Comparison of ENCODE assay signal across 16 cellular contexts in genomic region chr22:42207918-42208317, GRCh38.
DNase-seq lines count a peak whose midpoint lies in the region; ATAC-seq and TF ChIP-seq lines count a peak whose summit lies in the region.
"Had no signal": no experiment of that assay in that cellular context is flagged by ENCODE, and none has a peak within 500 bp of the region (broad histone marks: within the 10 kb centered on the region; RNA-seq: fewer than 3 reads in every experiment).

No MANE protein-coding gene starts in this region.

- CTCF ChIA-PET in activated CD8-positive, alpha-beta T cell treated with anti-CD3 and anti-CD28 coated beads for 36 hours (lab: Charles Lee) = interaction anchor here (1.1 kb wide), 1 partner anchor 38 kb away, joined by 3 read pairs; no protein-coding TSS in a partner anchor
- CTCF ChIA-PET in activated CD8-positive, alpha-beta T cell treated with anti-CD3 and anti-CD28 coated beads, Interleukin-2, amount 10 ng/mL, durations not matched to agents 7 days and 5 days (lab: Charles Lee) = interaction anchor here (0.9 kb wide), 1 partner anchor 12 kb away, joined by 4 read pairs; no protein-coding TSS in a partner anchor
- CTCF ChIA-PET in CD8-positive, alpha-beta T cell (lab: Charles Lee) = no interaction called here

- POLR2A ChIA-PET in activated CD8-positive, alpha-beta T cell treated with anti-CD3 and anti-CD28 coated beads for 36 hours (lab: Charles Lee) = no interaction called here
- POLR2A ChIA-PET in activated CD8-positive, alpha-beta T cell treated with anti-CD3 and anti-CD28 coated beads, Interleukin-2, amount 10 ng/mL, durations not matched to agents 7 days and 5 days (lab: Charles Lee) = no interaction called here
- POLR2A ChIA-PET in CD8-positive, alpha-beta T cell (lab: Charles Lee) = no interaction called here

- no peak for DNase-seq in activated CD8-positive, alpha-beta T cell treated with anti-CD3 and anti-CD28 coated beads for 36 hours
- DNase-seq in activated CD8-positive, alpha-beta T cell treated with anti-CD3 and anti-CD28 coated beads, Interleukin-2, amount 10 ng/mL, durations not matched to agents 7 days and 5 days = no peak
- no peak for DNase-seq in CD8-positive, alpha-beta T cell
- peak in 2 of 3 donors; percentile 11 to 14 for DNase-seq in immature natural killer cell
- no peak for DNase-seq in stimulated activated CD4-positive, alpha-beta T cell treated with anti-CD3 and anti-CD28 coated beads, Interleukin-1b, Interleukin-23, amount 100 ng/mL, for 48 hours
- DNase-seq in NK-92 (lab: John Stamatoyannopoulos, UW; ENCODE audit: unreplicated experiment) = no peak
- no peak for DNase-seq in type B pancreatic cell (ENCODE audit: extremely low spot score, unreplicated experiment)
- DNase-seq: DMS153, EL, KG1, NCI-H1105, NCI-H187, NCI-H82, SIG-M5 had no signal

- H3K4me3 Mint-ChIP-seq in activated CD8-positive, alpha-beta T cell treated with anti-CD3 and anti-CD28 coated beads for 36 hours = no peak overlapping the region
- no peak overlapping the region for H3K4me3 Mint-ChIP-seq in activated CD8-positive, alpha-beta T cell treated with anti-CD3 and anti-CD28 coated beads, Interleukin-2, amount 10 ng/mL, durations not matched to agents 7 days and 5 days
- H3K4me3 Mint-ChIP-seq in CD8-positive, alpha-beta T cell = peak overlapping the region; percentile 49
- peak overlapping the region; percentile 38 for H3K4me3 Mint-ChIP-seq in T-helper 1 cell treated with Interleukin-12 subunit alpha and Interleukin-12 subunit beta and Interleukin-4 antibody, amounts not matched to agents 30 μg/mL and 1 μg/mL, for 36 hours
- H3K4me3 Mint-ChIP-seq in immature natural killer cell = peak overlapping the region; percentile 69 to 86 (median 84)
- H3K4me3 Mint-ChIP-seq in type B pancreatic cell = no peak overlapping the region

- no peak overlapping the region for H3K4me3 ChIP-seq in CD8-positive, alpha-beta T cell (ENCODE audit: low read depth, low read length)
- H3K4me3 ChIP-seq: A549 had no signal

- H3K36me3 Mint-ChIP-seq in activated CD8-positive, alpha-beta T cell treated with anti-CD3 and anti-CD28 coated beads for 36 hours (ENCODE audit: low read depth) = peaks cover 37% of the 10 kb centered on the region
- H3K36me3 Mint-ChIP-seq in activated CD8-positive, alpha-beta T cell treated with anti-CD3 and anti-CD28 coated beads, Interleukin-2, amount 10 ng/mL, durations not matched to agents 7 days and 5 days (ENCODE audit: low read depth) = peaks cover 31% of the 10 kb centered on the region
- H3K36me3 Mint-ChIP-seq in CD8-positive, alpha-beta T cell = peaks cover 75% of the 10 kb centered on the region
- peaks cover 39% of the 10 kb centered on the region for H3K36me3 Mint-ChIP-seq in T-helper 1 cell treated with Interleukin-12 subunit alpha and Interleukin-12 subunit beta and Interleukin-4 antibody, amounts not matched to agents 30 μg/mL and 1 μg/mL, for 36 hours (ENCODE audit: low read depth)
- peaks cover 8 to 24% (median 19%) of the 10 kb centered on the region in 3 donors for H3K36me3 Mint-ChIP-seq in immature natural killer cell
- H3K36me3 Mint-ChIP-seq in type B pancreatic cell = peaks cover 35% of the 10 kb centered on the region

- H3K36me3 ChIP-seq in CD8-positive, alpha-beta T cell (ENCODE audit: insufficient read depth, low read length) = peaks cover 24% of the 10 kb centered on the region

- H3K4me1 Mint-ChIP-seq in activated CD8-positive, alpha-beta T cell treated with anti-CD3 and anti-CD28 coated beads for 36 hours (ENCODE audit: low read depth) = peaks cover 41% of the 10 kb centered on the region
- peaks cover 21% of the 10 kb centered on the region for H3K4me1 Mint-ChIP-seq in activated CD8-positive, alpha-beta T cell treated with anti-CD3 and anti-CD28 coated beads, Interleukin-2, amount 10 ng/mL, durations not matched to agents 7 days and 5 days (ENCODE audit: low read depth)
- H3K4me1 Mint-ChIP-seq in CD8-positive, alpha-beta T cell (ENCODE audit: low read depth) = peaks cover 64% of the 10 kb centered on the region
- peaks cover 40% of the 10 kb centered on the region for H3K4me1 Mint-ChIP-seq in T-helper 1 cell treated with Interleukin-12 subunit alpha and Interleukin-12 subunit beta and Interleukin-4 antibody, amounts not matched to agents 30 μg/mL and 1 μg/mL, for 36 hours (ENCODE audit: low read depth)
- H3K4me1 Mint-ChIP-seq in immature natural killer cell (peaks cover 47 to 59% of the 10 kb centered on the region in 2 donors), type B pancreatic cell (ENCODE audit: unreplicated experiment) (no peaks in the 10 kb centered on the region)

- no peak overlapping the region for H3K27ac Mint-ChIP-seq in activated CD8-positive, alpha-beta T cell treated with anti-CD3 and anti-CD28 coated beads for 36 hours
- H3K27ac Mint-ChIP-seq in activated CD8-positive, alpha-beta T cell treated with anti-CD3 and anti-CD28 coated beads, Interleukin-2, amount 10 ng/mL, durations not matched to agents 7 days and 5 days = no peak overlapping the region
- peak overlapping the region; percentile 64 for H3K27ac Mint-ChIP-seq in CD8-positive, alpha-beta T cell
- peak overlapping the region; percentile 53 for H3K27ac Mint-ChIP-seq in T-helper 1 cell treated with Interleukin-12 subunit alpha and Interleukin-12 subunit beta and Interleukin-4 antibody, amounts not matched to agents 30 μg/mL and 1 μg/mL, for 36 hours
- H3K27ac Mint-ChIP-seq in immature natural killer cell (peak overlapping the region; percentile 62 to 94 (median 86)), type B pancreatic cell (no peak overlapping the region)

- no peaks in the 10 kb centered on the region for H3K9me3 ChIP-seq in CD8-positive, alpha-beta T cell (ENCODE audit: low read length)
- H3K9me3 ChIP-seq: A549 had no signal

- peaks cover 10% of the 10 kb centered on the region for H3K4me1 ChIP-seq in CD8-positive, alpha-beta T cell (ENCODE audit: insufficient read depth, low read length)
- H3K4me1 ChIP-seq: A549 had no signal

- no peak overlapping the region for H3K27ac ChIP-seq in CD8-positive, alpha-beta T cell (ENCODE audit: low read depth, low read length)
- H3K27ac ChIP-seq: A549 had no signal

- H3K27me3 ChIP-seq in CD8-positive, alpha-beta T cell (ENCODE audit: insufficient read depth, low read length) = no peaks in the 10 kb centered on the region

- ATAC-seq in activated CD8-positive, alpha-beta T cell treated with anti-CD3 and anti-CD28 coated beads for 36 hours = peak; percentile 42
- ATAC-seq in activated CD8-positive, alpha-beta T cell treated with anti-CD3 and anti-CD28 coated beads, Interleukin-2, amount 10 ng/mL, durations not matched to agents 7 days and 5 days = no peak
- peak; percentile 31 for ATAC-seq in CD8-positive, alpha-beta T cell
- ATAC-seq: A549 had no signal

- intact Hi-C loops in activated CD8-positive, alpha-beta T cell treated with anti-CD3 and anti-CD28 coated beads for 36 hours (cut with micrococcal nuclease) = no loop called here
- intact Hi-C loops in CD8-positive, alpha-beta T cell (cut with DNase I, micrococcal nuclease) = no loop called here

- H3K9me3 Mint-ChIP-seq in activated CD8-positive, alpha-beta T cell treated with anti-CD3 and anti-CD28 coated beads for 36 hours = no peaks in the 10 kb centered on the region
- no peaks in the 10 kb centered on the region for H3K9me3 Mint-ChIP-seq in activated CD8-positive, alpha-beta T cell treated with anti-CD3 and anti-CD28 coated beads, Interleukin-2, amount 10 ng/mL, durations not matched to agents 7 days and 5 days (ENCODE audit: insufficient read depth)
- no peaks in the 10 kb centered on the region for H3K9me3 Mint-ChIP-seq in CD8-positive, alpha-beta T cell
- H3K9me3 Mint-ChIP-seq in T-helper 1 cell treated with Interleukin-12 subunit alpha and Interleukin-12 subunit beta and Interleukin-4 antibody, amounts not matched to agents 30 μg/mL and 1 μg/mL, for 36 hours = no peaks in the 10 kb centered on the region
- H3K9me3 Mint-ChIP-seq in immature natural killer cell (no peaks in the 10 kb centered on the region), type B pancreatic cell (no peaks in the 10 kb centered on the region)

- TF ChIP-seq CTCF in activated CD8-positive, alpha-beta T cell treated with anti-CD3 and anti-CD28 coated beads for 36 hours (IDR thresholded peaks at IDR 0.05) = no peak
- no peak for TF ChIP-seq CTCF in CD8-positive, alpha-beta T cell (IDR thresholded peaks at IDR 0.05)
- no peak for TF ChIP-seq CTCF in type B pancreatic cell (conservative IDR thresholded peaks at IDR 0.05)

- no peaks in the 10 kb centered on the region for H3K27me3 Mint-ChIP-seq in activated CD8-positive, alpha-beta T cell treated with anti-CD3 and anti-CD28 coated beads for 36 hours
- no peaks in the 10 kb centered on the region for H3K27me3 Mint-ChIP-seq in activated CD8-positive, alpha-beta T cell treated with anti-CD3 and anti-CD28 coated beads, Interleukin-2, amount 10 ng/mL, durations not matched to agents 7 days and 5 days (ENCODE audit: low read depth)
- no peaks in the 10 kb centered on the region for H3K27me3 Mint-ChIP-seq in CD8-positive, alpha-beta T cell (ENCODE audit: low read depth)
- H3K27me3 Mint-ChIP-seq in T-helper 1 cell treated with Interleukin-12 subunit alpha and Interleukin-12 subunit beta and Interleukin-4 antibody, amounts not matched to agents 30 μg/mL and 1 μg/mL, for 36 hours (ENCODE audit: low read depth) = no peaks in the 10 kb centered on the region
- H3K27me3 Mint-ChIP-seq in immature natural killer cell (ENCODE audit: low read depth in 3 of 3) (peaks cover 0 to 2% (median 2%) of the 10 kb centered on the region in 3 donors), type B pancreatic cell (no peaks in the 10 kb centered on the region)

Comparison
In these comparisons a context has a peak if more than half of its experiments do, and no peak if none do; other contexts are left out.
1. DNase-seq: peak in immature natural killer cell (2 of 3); none in activated CD8-positive, alpha-beta T cell treated with anti-CD3 and anti-CD28 coated beads for 36 hours (single experiment), activated CD8-positive, alpha-beta T cell treated with anti-CD3 and anti-CD28 coated beads, Interleukin-2, amount 10 ng/mL, durations not matched to agents 7 days and 5 days (single experiment), CD8-positive, alpha-beta T cell (0 of 7), stimulated activated CD4-positive, alpha-beta T cell treated with anti-CD3 and anti-CD28 coated beads, Interleukin-1b, Interleukin-23, amount 100 ng/mL, for 48 hours (single experiment), NK-92 (single experiment) and type B pancreatic cell (single experiment).
2. H3K27ac Mint-ChIP-seq: peak in CD8-positive, alpha-beta T cell (single experiment), T-helper 1 cell treated with Interleukin-12 subunit alpha and Interleukin-12 subunit beta and Interleukin-4 antibody, amounts not matched to agents 30 μg/mL and 1 μg/mL, for 36 hours (single experiment) and immature natural killer cell (6 of 6); none in activated CD8-positive, alpha-beta T cell treated with anti-CD3 and anti-CD28 coated beads for 36 hours (single experiment), activated CD8-positive, alpha-beta T cell treated with anti-CD3 and anti-CD28 coated beads, Interleukin-2, amount 10 ng/mL, durations not matched to agents 7 days and 5 days (single experiment) and type B pancreatic cell (single experiment).
3. H3K4me3 Mint-ChIP-seq: peak in CD8-positive, alpha-beta T cell (single experiment), T-helper 1 cell treated with Interleukin-12 subunit alpha and Interleukin-12 subunit beta and Interleukin-4 antibody, amounts not matched to agents 30 μg/mL and 1 μg/mL, for 36 hours (single experiment) and immature natural killer cell (5 of 5); none in activated CD8-positive, alpha-beta T cell treated with anti-CD3 and anti-CD28 coated beads for 36 hours (single experiment), activated CD8-positive, alpha-beta T cell treated with anti-CD3 and anti-CD28 coated beads, Interleukin-2, amount 10 ng/mL, durations not matched to agents 7 days and 5 days (single experiment) and type B pancreatic cell (single experiment).